In genomic region chr11:74035264-74035663, GRCh38 we compare ENCODE assay signal across 1 cellular context.
TF ChIP-seq lines count a peak whose summit lies in the region.

No MANE protein-coding gene starts in this region.

TF ChIP-seq in A549, 52 proteins besides CTCF, POLR2A, EP300 and RAD21:
- TF ChIP-seq ELK1 (IDR thresholded peaks at IDR 0.05; ENCODE audit: low read depth, low read length) (no peak), ZFP36 (IDR thresholded peaks at IDR 0.05; ENCODE audit: borderline replicate concordance, partially characterized antibody) (peak; percentile 85)
TF ChIP-seq in A549: peak in this region for 1.
